Comparison of ENCODE assay signal across 27 cellular contexts in genomic region chr2:39065616-39066015, GRCh38. TPM values are rescaled to one million over a fixed set of nuclear protein-coding genes. Genes with fewer than 3 reads are reported as not detected.
DNase-seq lines count a peak whose midpoint lies in the region; ATAC-seq, FAIRE-seq and TF ChIP-seq lines count a peak whose summit lies in the region.
"Had no signal": no experiment of that assay in that cellular context is flagged by ENCODE, and none has a peak within 500 bp of the region (broad histone marks: within the 10 kb centered on the region; RNA-seq: fewer than 3 reads in every experiment).

No MANE protein-coding gene starts in this region.

- no peak overlapping the region for H3K27ac ChIP-seq in kidney (ENCODE audit: low read depth in 2 of 2, low read length in 2 of 2)
- H3K27ac ChIP-seq: body of pancreas, C4-2B, ovary, spleen, thoracic aorta, uterus had no signal

- no peak for FAIRE-seq in kidney (lab: Jason Lieb, UNC)

- H3K27me3 Mint-ChIP-seq in natural killer cell (ENCODE audit: low read depth in 2 of 2) (no peaks in the 10 kb centered on the region), WTC11 (ENCODE audit: low read depth) (no peaks in the 10 kb centered on the region), osteocyte (ENCODE audit: unreplicated experiment) (no peaks in the 10 kb centered on the region)
- no peaks in the 10 kb centered on the region for H3K27me3 Mint-ChIP-seq in natural killer cell treated with Interleukin-12 subunit alpha and Interleukin-12 subunit beta and Interleukin-15 and Interleukin-18, amount 100 ng/mL, for 72 hours

- DNase-seq in natural killer cell (no peak), WTC11 (ENCODE audit: low spot score) (no peak), epithelial cell of esophagus (ENCODE audit: low read depth) (peak; percentile 65), kidney (no peak), NCI-H748 treated with DMSO at 0.1 percent for 48 hours (lab: John Stamatoyannopoulos, UW) (no peak), osteocyte (ENCODE audit: extremely low spot score, unreplicated experiment) (no peak)
- DNase-seq in natural killer cell treated with Interleukin-12 subunit alpha and Interleukin-12 subunit beta and Interleukin-15 and Interleukin-18, amount 100 ng/mL, for 72 hours (ENCODE audit: low spot score), result no peak
- DNase-seq: activated CD4-positive, CD25-positive, alpha-beta regulatory T cell; body of pancreas; DMS 273 treated with DMSO at 0.1 percent for 48 hours; erythroblast; foreskin melanocyte; NCI-H1436 treated with DMSO at 0.1 percent for 48 hours; NCI-H524; NK-92 treated with Interleukin-12 subunit alpha and Interleukin-12 subunit beta, amount 100 ng/mL, for 24 hours; ovary; SHP77 treated with DMSO at 0.1 percent for 48 hours; spleen; stimulated activated CD4-positive, alpha-beta T cell treated with anti-CD3 and anti-CD28 coated beads, Interleukin-2, amount 100 ng/mL, for 48 hours; stimulated activated naive CD4-positive, alpha-beta T cell; uterus had no signal

- H3K4me1 Mint-ChIP-seq in natural killer cell (peaks cover 38 to 41% of the 10 kb centered on the region in 2 donors), WTC11 (peaks cover 10% of the 10 kb centered on the region), osteocyte (ENCODE audit: unreplicated experiment) (peaks cover 7% of the 10 kb centered on the region)
- peaks cover 20 to 24% of the 10 kb centered on the region in 2 donors for H3K4me1 Mint-ChIP-seq in natural killer cell treated with Interleukin-12 subunit alpha and Interleukin-12 subunit beta and Interleukin-15 and Interleukin-18, amount 100 ng/mL, for 72 hours (ENCODE audit: low read depth in 2 of 2)
- H3K4me1 Mint-ChIP-seq: nephron had no signal

- peaks cover 7% of the 10 kb centered on the region for H3K36me3 Mint-ChIP-seq in natural killer cell
- H3K36me3 Mint-ChIP-seq in natural killer cell treated with Interleukin-12 subunit alpha and Interleukin-12 subunit beta and Interleukin-15 and Interleukin-18, amount 100 ng/mL, for 72 hours, result peaks cover 12% of the 10 kb centered on the region
- H3K36me3 Mint-ChIP-seq in WTC11, result 0 out of 2 replicates have a peak, but pooled peaks cover 2% of the 10 kb centered on the region
- peaks cover 11% of the 10 kb centered on the region for H3K36me3 Mint-ChIP-seq in osteocyte (ENCODE audit: unreplicated experiment)

- no peak overlapping the region for H3K9ac ChIP-seq in kidney (ENCODE audit: low read length in 2 of 2)

- H3K4me3 Mint-ChIP-seq in natural killer cell (no peak overlapping the region), WTC11 (no peak overlapping the region), osteocyte (ENCODE audit: unreplicated experiment) (no peak overlapping the region)
- H3K4me3 Mint-ChIP-seq in natural killer cell treated with Interleukin-12 subunit alpha and Interleukin-12 subunit beta and Interleukin-15 and Interleukin-18, amount 100 ng/mL, for 72 hours, result no peak overlapping the region
- H3K4me3 Mint-ChIP-seq: nephron had no signal

- ATAC-seq in natural killer cell (no peak), WTC11 (no peak)
- ATAC-seq in natural killer cell treated with Interleukin-12 subunit alpha and Interleukin-12 subunit beta and Interleukin-15 and Interleukin-18, amount 100 ng/mL, for 72 hours, result no peak
- ATAC-seq: body of pancreas, K562, left lobe of liver, Panc1 had no signal

- H3K4me3 ChIP-seq in epithelial cell of esophagus (ENCODE audit: low read length), result no peak overlapping the region
- H3K4me3 ChIP-seq in kidney (ENCODE audit: low read length in 2 of 2), result no peak overlapping the region
- H3K4me3 ChIP-seq: body of pancreas, K562, ovary, spleen, thoracic aorta, uterus had no signal

- peaks cover 3 to 5% of the 10 kb centered on the region in 2 donors for H3K36me3 ChIP-seq in kidney (ENCODE audit: control insufficient read depth in 1 of 2, insufficient read depth in 2 of 2, low read length in 2 of 2)
- H3K36me3 ChIP-seq: ovary, uterus had no signal

- H3K9me3 ChIP-seq in kidney (ENCODE audit: control insufficient read depth in 1 of 2, low read length in 2 of 2), result no peaks in the 10 kb centered on the region
- H3K9me3 ChIP-seq: body of pancreas, ovary, spleen, thoracic aorta, uterus had no signal

- H3K4me1 ChIP-seq in kidney (ENCODE audit: control insufficient read depth in 1 of 2, insufficient read depth in 1 of 2, low read depth in 1 of 2, low read length in 2 of 2), result no peaks in the 10 kb centered on the region
- H3K4me1 ChIP-seq: body of pancreas, uterus had no signal

- POLR2A ChIA-PET in WTC11 (lab: Charles Lee), result no interaction called here

- no peak for TF ChIP-seq CTCF in natural killer cell (IDR thresholded peaks at IDR 0.05)
- no peak for TF ChIP-seq CTCF in WTC11 (IDR thresholded peaks at IDR 0.05)
- TF ChIP-seq CTCF in epithelial cell of esophagus (IDR thresholded peaks at IDR 0.05; ENCODE audit: insufficient read depth, low read depth, low read length, missing control alignments), result no peak
- TF ChIP-seq CTCF in kidney (IDR thresholded peaks at IDR 0.05; ENCODE audit: borderline replicate concordance, extremely low read depth, insufficient read depth), result no peak
- TF ChIP-seq CTCF in osteocyte (IDR thresholded peaks at IDR 0.05), result no peak

- CTCF ChIA-PET in WTC11 (lab: Charles Lee), result no interaction called here

- no peaks in the 10 kb centered on the region for H3K9me3 Mint-ChIP-seq in natural killer cell
- no peaks in the 10 kb centered on the region for H3K9me3 Mint-ChIP-seq in natural killer cell treated with Interleukin-12 subunit alpha and Interleukin-12 subunit beta and Interleukin-15 and Interleukin-18, amount 100 ng/mL, for 72 hours
- H3K9me3 Mint-ChIP-seq in WTC11, result no peaks in the 10 kb centered on the region
- H3K9me3 Mint-ChIP-seq in osteocyte (ENCODE audit: unreplicated experiment), result no peaks in the 10 kb centered on the region
- H3K9me3 Mint-ChIP-seq: nephron had no signal

- peak overlapping the region; percentile 16 to 19 for H3K27ac Mint-ChIP-seq in natural killer cell
- H3K27ac Mint-ChIP-seq in natural killer cell treated with Interleukin-12 subunit alpha and Interleukin-12 subunit beta and Interleukin-15 and Interleukin-18, amount 100 ng/mL, for 72 hours, result peak overlapping the region in 1 of 2 donors; percentile 24
- 0 out of 2 replicates have a peak overlapping the region, but pooled peaks have one; percentile 3 for H3K27ac Mint-ChIP-seq in WTC11
- H3K27ac Mint-ChIP-seq in osteocyte (ENCODE audit: unreplicated experiment), result no peak overlapping the region
- H3K27ac Mint-ChIP-seq: nephron had no signal

- intact Hi-C loops in natural killer cell (cut with micrococcal nuclease) (no loop called here), kidney (cut with DNase I) (no loop called here)

TF ChIP-seq in WTC11, 78 proteins besides CTCF, POLR2A, EP300 and RAD21 (continues in another document):
- TF ChIP-seq HMGXB4 (CRISPR knock-in tag; IDR thresholded peaks at IDR 0.05), result no peak
- TF ChIP-seq NR2C2 (CRISPR knock-in tag; IDR thresholded peaks at IDR 0.05), result no peak
- TF ChIP-seq PREB (CRISPR knock-in tag; IDR thresholded peaks at IDR 0.05; ENCODE audit: borderline replicate concordance), result no peak

RNA-seq across cellular contexts. Expression of gene SOS1, which starts 55.2 kb away (rescaled TPM):
- total RNA-seq in natural killer cell, result 10 to 100 TPM; 32.6 to 73.9 (median 52.7) TPM
- 10 to 100 TPM; 57.9 to 67.1 TPM for total RNA-seq in natural killer cell treated with Interleukin-12 subunit alpha and Interleukin-12 subunit beta and Interleukin-15 and Interleukin-18, amount 100 ng/mL, for 72 hours
- total RNA-seq in WTC11 (2021), result 28.4 to 33.9 TPM (median 28.7 TPM) in 3 replicates
- 33.4 TPM for total RNA-seq in kidney
- 5.5 TPM for polyA plus RNA-seq in kidney (ENCODE audit: insufficient read depth, low read depth, low replicate concordance)
- 35.6 and 36.8 TPM in 2 replicates for total RNA-seq in osteocyte
